Comparison of ENCODE assay signal across 8 cellular contexts in genomic region chr2:85537600-85538506, GRCh38. TPM values are rescaled to one million over a fixed set of nuclear protein-coding genes. Genes with fewer than 3 reads are reported as not detected.
A peak's percentile ranks its signal among the peaks of the same experiment; 100 is the strongest.
DNase-seq lines count a peak whose midpoint lies in the region; ATAC-seq, FAIRE-seq and TF ChIP-seq lines count a peak whose summit lies in the region.

No MANE protein-coding gene starts in this region.

- no peak for FAIRE-seq in HTR-8/SVneo (lab: Jason Lieb, UNC)

- ATAC-seq in left ventricle myocardium superior = peak; percentile 30
- no peak for ATAC-seq in HG02798 (IDR thresholded peaks at IDR 0.05; ENCODE audit: poor library complexity, unreplicated experiment)
- no peak for ATAC-seq in HG02763 (IDR thresholded peaks at IDR 0.05; ENCODE audit: unreplicated experiment)

- no peaks in the 10 kb centered on the region for H3K27me3 Mint-ChIP-seq in Calu3 (ENCODE audit: unreplicated experiment)

- TF ChIP-seq CTCF in Calu3 (IDR thresholded peaks at IDR 0.05; ENCODE audit: unreplicated experiment) = no peak

- no TSS peak for BruUV-seq in Calu3 (replicated peaks; lab: Mats Ljungman, UMichigan)

- DNase-seq in Calu3 = peak; percentile 58
- peak; percentile 26 for DNase-seq in HTR-8/SVneo (ENCODE audit: insufficient read length, low spot score)
- DNase-seq in RPMI7951 (ENCODE audit: low read depth) = peak; percentile 53
- peak in 47 of 56 donors; percentile 9 to 75 (median 46) for DNase-seq in amygdala (lab: John Stamatoyannopoulos, UW)
- peak; percentile 74 for DNase-seq in left ventricle myocardium superior
- peak; percentile 71 for DNase-seq in pons (ENCODE audit: low spot score)

- peaks cover 55% of the 10 kb centered on the region for H3K36me3 Mint-ChIP-seq in Calu3 (ENCODE audit: insufficient read depth, unreplicated experiment)

- peak overlapping the region; percentile 79 for H3K4me3 Mint-ChIP-seq in Calu3 (ENCODE audit: low read depth, unreplicated experiment)

- peak overlapping the region; percentile 99 for H3K27ac Mint-ChIP-seq in Calu3 (ENCODE audit: unreplicated experiment)

- CTCF ChIA-PET in Calu3 (lab: Charles Lee) = interaction anchor here (0.9 to 2.3 kb wide), 10 partner anchors 11 to 183 kb away, joined by 3 to 45 read pairs (median 4); partner anchors contain the start of gene ELMOD3

- intact Hi-C loops in Calu3 (cut with micrococcal nuclease; ENCODE audit: unreplicated experiment) (loop anchor here (2.0 to 5.0 kb wide), 2 partner anchors 101 to 117 kb away; no protein-coding TSS in a partner anchor), left ventricle myocardium superior (cut with micrococcal nuclease) (no loop called here)

- H3K9me3 Mint-ChIP-seq in Calu3 (ENCODE audit: low read depth, unreplicated experiment) = no peaks in the 10 kb centered on the region

- peaks cover 26% of the 10 kb centered on the region for H3K4me1 Mint-ChIP-seq in Calu3 (ENCODE audit: low read depth, unreplicated experiment)

RNA-seq across cellular contexts. Expression of gene MAT2A, which starts 1.1 kb away (rescaled TPM):
- 387 and 393 TPM in 2 replicates for total RNA-seq in Calu3 (2022)
- 52.0 and 61.4 TPM in 2 replicates for total RNA-seq in RPMI7951 (2014; rRNA removed; shearing (Covaris generic))
- total RNA-seq in left ventricle myocardium superior = 130 TPM

RNA-seq across cellular contexts. Expression of gene GGCX, which starts 23.4 kb away (rescaled TPM):
- total RNA-seq in Calu3 (2022) = 66.2 and 67.7 TPM in 2 replicates
- 52.4 and 59.3 TPM in 2 replicates for total RNA-seq in RPMI7951 (2014; rRNA removed; shearing (Covaris generic))
- 28.1 TPM for total RNA-seq in left ventricle myocardium superior

RNA-seq across cellular contexts. Expression of gene VAMP8, which starts 39.5 kb away (rescaled TPM):
- total RNA-seq in Calu3 (2022) = 90.8 and 107 TPM in 2 replicates
- total RNA-seq in RPMI7951 (2014; rRNA removed; shearing (Covaris generic)) = 25.0 and 27.6 TPM in 2 replicates
- total RNA-seq in left ventricle myocardium superior = 17.1 TPM

RNA-seq across cellular contexts. Expression of gene VAMP5, which starts 46.4 kb away (rescaled TPM):
- total RNA-seq in Calu3 (2022) (10.0 and 10.1 TPM in 2 replicates), left ventricle myocardium superior (54.8 TPM)
- total RNA-seq in RPMI7951 (2014; rRNA removed; shearing (Covaris generic)) = 25.7 and 33.6 TPM in 2 replicates

RNA-seq across cellular contexts. Expression of gene RNF181, which starts 57.7 kb away (rescaled TPM):
- total RNA-seq in Calu3 (2022) = 101 and 102 TPM in 2 replicates
- total RNA-seq in RPMI7951 (2014; rRNA removed; shearing (Covaris generic)) = 359 and 388 TPM in 2 replicates
- total RNA-seq in left ventricle myocardium superior = 89.9 TPM
